In genomic region chr17:48600244-48601098, GRCh38 we compare ENCODE assay signal across 1 cellular context.
TF ChIP-seq lines count a peak whose summit lies in the region.

No MANE protein-coding gene starts in this region.

TF ChIP-seq in K562, 482 proteins besides CTCF, POLR2A, EP300 and RAD21:
- TF ChIP-seq SIN3A (IDR thresholded peaks at IDR 0.05; ENCODE audit: borderline replicate concordance in 2 of 2, control insufficient read depth in 1 of 2, low read depth in 2 of 2, low read length in 2 of 2) (no peak), ZC3H8 (IDR thresholded peaks at IDR 0.05) (no peak), TRIM25 (IDR thresholded peaks at IDR 0.05; ENCODE audit: borderline replicate concordance) (no peak), SPI1 (IDR thresholded peaks at IDR 0.05; ENCODE audit: borderline replicate concordance, low read depth, low read length) (peak; percentile 70), PRDM10 (IDR thresholded peaks at IDR 0.05; ENCODE audit: partially characterized antibody) (peak; percentile 57), KDM5B (IDR thresholded peaks at IDR 0.05; ENCODE audit: insufficient replicate concordance, low read depth, low read length) (no peak), REST (CRISPR knock-in tag; IDR thresholded peaks at IDR 0.05; ENCODE audit: low read depth) (no peak), EGR1 (conservative IDR thresholded peaks at IDR 0.05) (0 out of 2 replicates have a peak, but pooled peaks have one; percentile 27), ZBTB33 (CRISPR knock-in tag; IDR thresholded peaks at IDR 0.05) (peak; percentile 84), YBX1 (IDR thresholded peaks at IDR 0.05) (no peak), IRF1 (CRISPR knock-in tag; IDR thresholded peaks at IDR 0.05; ENCODE audit: borderline replicate concordance) (no peak), KDM2B (CRISPR knock-in tag; IDR thresholded peaks at IDR 0.05) (no peak)
